Comparison of ENCODE assay signal across 19 cellular contexts in the genomic region with DNA sequence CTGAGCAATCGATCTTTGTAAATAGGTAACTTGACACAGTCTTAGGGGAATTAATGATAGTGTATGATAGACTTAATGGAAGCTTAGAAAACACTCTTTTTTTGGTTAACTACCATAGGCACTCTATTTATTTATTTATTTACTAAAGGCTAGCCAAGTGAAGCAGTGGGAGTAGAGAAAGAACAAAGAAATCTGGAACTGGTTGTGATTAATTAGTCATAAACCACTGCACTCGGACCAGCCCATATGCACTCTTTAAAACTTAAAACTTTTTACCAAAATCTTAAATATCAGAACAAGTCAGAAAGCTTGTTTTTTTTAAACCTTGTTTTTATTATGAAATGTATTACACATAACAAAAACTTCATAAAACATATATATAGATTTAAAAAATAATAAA.
"Had no signal": no experiment of that assay in that cellular context is flagged by ENCODE, and none has a peak within 500 bp of the region (broad histone marks: within the 10 kb centered on the region; RNA-seq: fewer than 3 reads in every experiment).

No MANE protein-coding gene starts in this region.

- H3K27ac Mint-ChIP-seq: brain; stimulated activated effector memory CD8-positive, alpha-beta T cell treated with anti-CD3 and anti-CD28 coated beads, Interleukin-12 subunit alpha, Interleukin-12 subunit beta, amount 100 ng/mL, for 72 hours; T-helper 2 cell treated with Interferon-gamma antibody and Interleukin-4, amounts not matched to agents 5 μg/mL and 100 μg/mL, for 36 hours had no signal

- DNase-seq: activated effector memory CD4-positive, alpha-beta T cell treated with anti-CD3 and anti-CD28 coated beads, Interleukin-2, amount 50 U/mL, for 16 hours; amygdala; erythroblast; foreskin keratinocyte; head of caudate nucleus; mammary epithelial cell; occipital lobe; psoas muscle; right lobe of liver; Right ventricle myocardium superior; SK-N-SH; substantia nigra; trophoblast cell had no signal

- H3K9me3 Mint-ChIP-seq: brain; natural killer cell treated with Interleukin-12 subunit alpha and Interleukin-12 subunit beta and Interleukin-15 and Interleukin-18, amount 100 ng/mL, for 72 hours; stimulated activated effector memory CD8-positive, alpha-beta T cell treated with anti-CD3 and anti-CD28 coated beads, Interleukin-12 subunit alpha, Interleukin-12 subunit beta, amount 100 ng/mL, for 72 hours; T-helper 2 cell treated with Interferon-gamma antibody and Interleukin-4, amounts not matched to agents 5 μg/mL and 100 μg/mL, for 36 hours had no signal

- H3K4me3 ChIP-seq: psoas muscle, right lobe of liver had no signal

- H3K4me3 Mint-ChIP-seq: brain; natural killer cell treated with Interleukin-12 subunit alpha and Interleukin-12 subunit beta and Interleukin-15 and Interleukin-18, amount 100 ng/mL, for 72 hours; stimulated activated effector memory CD8-positive, alpha-beta T cell treated with anti-CD3 and anti-CD28 coated beads, Interleukin-12 subunit alpha, Interleukin-12 subunit beta, amount 100 ng/mL, for 72 hours; T-helper 2 cell treated with Interferon-gamma antibody and Interleukin-4, amounts not matched to agents 5 μg/mL and 100 μg/mL, for 36 hours had no signal

- ATAC-seq: activated CD4-positive, CD25-positive, alpha-beta regulatory T cell treated with anti-CD3 and anti-CD28 coated beads, Interleukin-2, amount 50 U/mL, for 24 hours; foreskin keratinocyte; left lobe of liver; natural killer cell treated with Interleukin-12 subunit alpha and Interleukin-12 subunit beta and Interleukin-15 and Interleukin-18, amount 100 ng/mL, for 72 hours; psoas muscle; right lobe of liver; stimulated activated effector memory CD8-positive, alpha-beta T cell treated with anti-CD3 and anti-CD28 coated beads, Interleukin-12 subunit alpha, Interleukin-12 subunit beta, amount 100 ng/mL, for 72 hours had no signal

- H3K27me3 Mint-ChIP-seq: brain; natural killer cell treated with Interleukin-12 subunit alpha and Interleukin-12 subunit beta and Interleukin-15 and Interleukin-18, amount 100 ng/mL, for 72 hours had no signal

- H3K4me1 Mint-ChIP-seq: brain had no signal

- H3K36me3 Mint-ChIP-seq: natural killer cell treated with Interleukin-12 subunit alpha and Interleukin-12 subunit beta and Interleukin-15 and Interleukin-18, amount 100 ng/mL, for 72 hours; stimulated activated effector memory CD8-positive, alpha-beta T cell treated with anti-CD3 and anti-CD28 coated beads, Interleukin-12 subunit alpha, Interleukin-12 subunit beta, amount 100 ng/mL, for 72 hours had no signal
